1 cellular context compared by ENCODE assay signal in the genomic region with DNA sequence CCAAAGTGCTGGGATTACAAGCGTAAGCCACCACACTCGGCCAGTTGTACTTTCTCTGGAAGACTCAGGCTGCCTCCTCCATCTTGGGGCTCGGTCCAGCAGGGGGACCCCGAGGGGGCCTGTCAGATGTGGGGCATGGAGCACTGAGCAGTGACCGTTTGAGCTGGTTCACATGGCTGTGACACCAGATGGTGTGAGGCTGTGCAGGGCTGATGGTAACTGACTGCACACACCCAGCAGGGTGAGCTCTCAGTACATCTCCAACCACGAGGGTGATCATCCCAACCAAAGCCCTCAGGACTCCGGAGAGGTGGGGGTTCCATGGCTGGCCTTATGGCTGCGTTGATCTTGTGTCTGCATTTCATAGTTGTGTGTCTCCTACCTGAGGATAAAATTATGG.
TF ChIP-seq lines count a peak whose summit lies in the region.

No MANE protein-coding gene starts in this region.

TF ChIP-seq in HepG2, 621 proteins besides CTCF, POLR2A, EP300 and RAD21:
- TF ChIP-seq, protein P1, sequence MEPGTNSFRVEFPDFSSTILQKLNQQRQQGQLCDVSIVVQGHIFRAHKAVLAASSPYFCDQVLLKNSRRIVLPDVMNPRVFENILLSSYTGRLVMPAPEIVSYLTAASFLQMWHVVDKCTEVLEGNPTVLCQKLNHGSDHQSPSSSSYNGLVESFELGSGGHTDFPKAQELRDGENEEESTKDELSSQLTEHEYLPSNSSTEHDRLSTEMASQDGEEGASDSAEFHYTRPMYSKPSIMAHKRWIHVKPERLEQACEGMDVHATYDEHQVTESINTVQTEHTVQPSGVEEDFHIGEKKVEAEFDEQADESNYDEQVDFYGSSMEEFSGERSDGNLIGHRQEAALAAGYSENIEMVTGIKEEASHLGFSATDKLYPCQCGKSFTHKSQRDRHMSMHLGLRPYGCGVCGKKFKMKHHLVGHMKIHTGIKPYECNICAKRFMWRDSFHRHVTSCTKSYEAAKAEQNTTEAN (CRISPR knock-in tag; conservative IDR thresholded peaks at IDR 0.05), result no peak
- TF ChIP-seq ZNF891 (CRISPR knock-in tag; IDR thresholded peaks at IDR 0.05), result no peak
- TF ChIP-seq HNRNPL (IDR thresholded peaks at IDR 0.05; ENCODE audit: low read depth, low read length), result no peak
- TF ChIP-seq ZNF510 (CRISPR knock-in tag; IDR thresholded peaks at IDR 0.05; ENCODE audit: low read depth), result no peak
- no peak for TF ChIP-seq ZMYM4 (CRISPR knock-in tag; IDR thresholded peaks at IDR 0.05)
- TF ChIP-seq SRSF4 (IDR thresholded peaks at IDR 0.05; ENCODE audit: low read depth, low read length, poor library complexity, severe bottlenecking), result no peak
- TF ChIP-seq, protein P2, sequence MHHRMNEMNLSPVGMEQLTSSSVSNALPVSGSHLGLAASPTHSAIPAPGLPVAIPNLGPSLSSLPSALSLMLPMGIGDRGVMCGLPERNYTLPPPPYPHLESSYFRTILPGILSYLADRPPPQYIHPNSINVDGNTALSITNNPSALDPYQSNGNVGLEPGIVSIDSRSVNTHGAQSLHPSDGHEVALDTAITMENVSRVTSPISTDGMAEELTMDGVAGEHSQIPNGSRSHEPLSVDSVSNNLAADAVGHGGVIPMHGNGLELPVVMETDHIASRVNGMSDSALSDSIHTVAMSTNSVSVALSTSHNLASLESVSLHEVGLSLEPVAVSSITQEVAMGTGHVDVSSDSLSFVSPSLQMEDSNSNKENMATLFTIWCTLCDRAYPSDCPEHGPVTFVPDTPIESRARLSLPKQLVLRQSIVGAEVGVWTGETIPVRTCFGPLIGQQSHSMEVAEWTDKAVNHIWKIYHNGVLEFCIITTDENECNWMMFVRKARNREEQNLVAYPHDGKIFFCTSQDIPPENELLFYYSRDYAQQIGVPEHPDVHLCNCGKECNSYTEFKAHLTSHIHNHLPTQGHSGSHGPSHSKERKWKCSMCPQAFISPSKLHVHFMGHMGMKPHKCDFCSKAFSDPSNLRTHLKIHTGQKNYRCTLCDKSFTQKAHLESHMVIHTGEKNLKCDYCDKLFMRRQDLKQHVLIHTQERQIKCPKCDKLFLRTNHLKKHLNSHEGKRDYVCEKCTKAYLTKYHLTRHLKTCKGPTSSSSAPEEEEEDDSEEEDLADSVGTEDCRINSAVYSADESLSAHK (CRISPR knock-in tag; IDR thresholded peaks at IDR 0.05; ENCODE audit: borderline replicate concordance), result no peak
- no peak for TF ChIP-seq ELF4 (CRISPR knock-in tag; IDR thresholded peaks at IDR 0.05; ENCODE audit: borderline replicate concordance)
